Comparison of ENCODE assay signal across 1 cellular context in the genomic region with DNA sequence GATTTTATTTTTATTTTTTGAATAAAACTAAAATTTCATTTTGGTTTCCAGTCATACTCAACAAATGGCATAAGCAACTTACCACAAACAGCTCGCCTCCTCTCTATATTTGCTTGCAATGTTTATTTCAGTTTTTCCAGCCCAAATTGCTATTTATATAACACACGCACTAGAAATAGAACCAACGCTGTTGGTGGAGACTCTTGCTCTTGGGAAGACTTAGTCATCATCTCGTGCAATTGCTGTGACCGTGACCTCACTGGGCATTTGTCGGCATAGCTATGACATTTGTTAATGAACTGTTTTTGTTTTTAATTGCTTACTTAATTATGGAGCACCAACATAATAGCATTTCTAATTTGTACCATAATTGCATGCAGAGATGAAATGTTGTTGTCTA.
TF ChIP-seq lines count a peak whose summit lies in the region.

No MANE protein-coding gene starts in this region.

TF ChIP-seq in SK-N-SH treated with all-trans-retinoic acid at 6 μM for 48 hours, 23 proteins besides CTCF, POLR2A, EP300 and RAD21 (continued from another document):
- TF ChIP-seq, protein P1, sequence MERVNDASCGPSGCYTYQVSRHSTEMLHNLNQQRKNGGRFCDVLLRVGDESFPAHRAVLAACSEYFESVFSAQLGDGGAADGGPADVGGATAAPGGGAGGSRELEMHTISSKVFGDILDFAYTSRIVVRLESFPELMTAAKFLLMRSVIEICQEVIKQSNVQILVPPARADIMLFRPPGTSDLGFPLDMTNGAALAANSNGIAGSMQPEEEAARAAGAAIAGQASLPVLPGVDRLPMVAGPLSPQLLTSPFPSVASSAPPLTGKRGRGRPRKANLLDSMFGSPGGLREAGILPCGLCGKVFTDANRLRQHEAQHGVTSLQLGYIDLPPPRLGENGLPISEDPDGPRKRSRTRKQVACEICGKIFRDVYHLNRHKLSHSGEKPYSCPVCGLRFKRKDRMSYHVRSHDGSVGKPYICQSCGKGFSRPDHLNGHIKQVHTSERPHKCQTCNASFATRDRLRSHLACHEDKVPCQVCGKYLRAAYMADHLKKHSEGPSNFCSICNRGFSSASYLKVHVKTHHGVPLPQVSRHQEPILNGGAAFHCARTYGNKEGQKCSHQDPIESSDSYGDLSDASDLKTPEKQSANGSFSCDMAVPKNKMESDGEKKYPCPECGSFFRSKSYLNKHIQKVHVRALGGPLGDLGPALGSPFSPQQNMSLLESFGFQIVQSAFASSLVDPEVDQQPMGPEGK (CRISPR knock-in tag; IDR thresholded peaks at IDR 0.05; ENCODE audit: borderline replicate concordance), result no peak
TF ChIP-seq in SK-N-SH treated with all-trans-retinoic acid at 6 μM for 48 hours: peak in this region for 0.
